In genomic region chr21:42878993-42879787, GRCh38 we compare ENCODE assay signal across 8 cellular contexts. TPM values are rescaled to one million over a fixed set of nuclear protein-coding genes. Genes with fewer than 3 reads are reported as not detected.
DNase-seq lines count a peak whose midpoint lies in the region; ATAC-seq and TF ChIP-seq lines count a peak whose summit lies in the region.

TSS of gene WDR4 (minus strand) at chr21:42879539. CDS start at chr21:42879495, 44 bp downstream.

- TF ChIP-seq CTCF in AG04450 (IDR thresholded peaks at IDR 0.05; ENCODE audit: low read depth, low read length): no peak
- TF ChIP-seq CTCF in VCaP (conservative IDR thresholded peaks at IDR 0.05): no peak

- CTCF ChIA-PET in AG04450 (lab: Charles Lee): no interaction called here

- H3K27me3 ChIP-seq in AG04450 (ENCODE audit: control insufficient read depth, insufficient read depth, low read length) (no peaks in the 10 kb centered on the region), iPS-18a (ENCODE audit: control insufficient read depth, insufficient read depth, low read length) (no peaks in the 10 kb centered on the region), skeletal muscle satellite cell (ENCODE audit: control insufficient read depth, insufficient read depth, low read length) (no peaks in the 10 kb centered on the region)

- H3K9ac ChIP-seq in iPS-18a (ENCODE audit: low read length) (peak within 1 kb of the TSS; percentile 94), skeletal muscle satellite cell (ENCODE audit: low read depth, low read length) (peak within 1 kb of the TSS; percentile 92)

- H3K27ac ChIP-seq in AG04450 (ENCODE audit: low read depth, low read length) (peak within 1 kb of the TSS; percentile 87), VCaP (peak within 1 kb of the TSS; percentile 95), iPS-18a (ENCODE audit: low read length) (peak within 1 kb of the TSS; percentile 36)

- no peaks in the 10 kb centered on the region; the same call in 1 of the 2 replicates for H3K9me3 ChIP-seq in AG04450 (ENCODE audit: control insufficient read depth, insufficient read depth, low read length)
- H3K9me3 ChIP-seq in iPS-18a (ENCODE audit: control insufficient read depth, low read depth, low read length): no peaks in the 10 kb centered on the region
- H3K9me3 ChIP-seq in skeletal muscle satellite cell (replicated peaks; ENCODE audit: low read length): no peaks in the 10 kb centered on the region

- POLR2A ChIA-PET in AG04450 (lab: Yijun Ruan, JAX): no interaction called here

- H3K4me3 ChIP-seq in AG04450 (ENCODE audit: low read depth, low read length): peak within 1 kb of the TSS; percentile 88
- peak within 1 kb of the TSS; percentile 92 for H3K4me3 ChIP-seq in iPS-18a (ENCODE audit: low read length)
- H3K4me3 ChIP-seq in skeletal muscle satellite cell (ENCODE audit: low read length): peak within 1 kb of the TSS; percentile 91

- in situ Hi-C loops in T47D (cut with HindIII; ENCODE audit: low pct_unique_long_range_greater_than_20kb, low sequenced_read_pairs): no loop called here

- H3K4me1 ChIP-seq in iPS-18a (ENCODE audit: control insufficient read depth, low read depth, low read length) (peaks cover 5% of the 10 kb centered on the region), skeletal muscle satellite cell (ENCODE audit: control insufficient read depth, insufficient read depth, low read length) (peaks cover 8% of the 10 kb centered on the region)

- H3K4me2 ChIP-seq in skeletal muscle satellite cell (ENCODE audit: low read length): peak within 1 kb of the TSS; percentile 85

- H3K36me3 ChIP-seq in iPS-18a (ENCODE audit: control insufficient read depth, low read depth, low read length) (peaks cover 7% of the 10 kb centered on the region), skeletal muscle satellite cell (ENCODE audit: insufficient read depth, low read length) (peaks cover 13% of the 10 kb centered on the region)

- ATAC-seq in GM18907 (IDR thresholded peaks at IDR 0.05; ENCODE audit: unreplicated experiment) (peak; percentile 89), HG03139 (IDR thresholded peaks at IDR 0.05; ENCODE audit: unreplicated experiment) (peak; percentile 76)

- DNase-seq in AG04450 (ENCODE audit: low read depth, low spot score): peak; percentile 91
- DNase-seq in NCI-H2196 treated with DMSO at 0.1 percent for 48 hours (lab: John Stamatoyannopoulos, UW; ENCODE audit: unreplicated experiment): peak; percentile 90
- DNase-seq in T47D (ENCODE audit: low read depth in 1 of 2, low spot score in 1 of 2): peak; percentile 98 to 99

RNA-seq across cellular contexts. Expression of gene WDR4, which starts in this region (rescaled TPM):
- 8.9 and 10.6 TPM in 2 replicates for polyA plus RNA-seq in AG04450 (2011; rRNA removed)
- 12.7 and 19.1 TPM in 2 replicates for polyA minus RNA-seq in AG04450 (2011; rRNA and poly(A)+ RNA removed)
- total RNA-seq in skeletal muscle satellite cell (2012; rRNA removed): 15.7 and 18.8 TPM in 2 replicates

Comparison
In these comparisons a context has a peak if more than half of its experiments do, and no peak if none do; other contexts are left out.
1. Peak in every context shown above with its lines: DNase-seq, ATAC-seq, H3K4me3 ChIP-seq and H3K27ac ChIP-seq.
2. H3K27ac ChIP-seq: peak in every context shown above with its lines; median percentile 95 in VCaP; 87 in AG04450; 36 in iPS-18a.